14 cellular contexts compared by ENCODE assay signal in genomic region chr17:51229889-51230288, GRCh38. TPM values are rescaled to one million over a fixed set of nuclear protein-coding genes. Genes with fewer than 3 reads are reported as not detected.
A peak's percentile ranks its signal among the peaks of the same experiment; 100 is the strongest.
DNase-seq lines count a peak whose midpoint lies in the region; ATAC-seq and TF ChIP-seq lines count a peak whose summit lies in the region.
"Had no signal": no experiment of that assay in that cellular context is flagged by ENCODE, and none has a peak within 500 bp of the region (broad histone marks: within the 10 kb centered on the region; RNA-seq: fewer than 3 reads in every experiment).

No MANE protein-coding gene starts in this region.

- 0 out of 2 replicates have a peak, but pooled peaks cover 2% of the 10 kb centered on the region for H3F3A ChIP-seq in OCI-LY1 (ENCODE audit: insufficient read depth, low read length)

- no peaks in the 10 kb centered on the region for H4K20me1 ChIP-seq in OCI-LY1 (ENCODE audit: insufficient read depth, low read length)

- H3K4me1 ChIP-seq in CD8-positive, alpha-beta T cell (ENCODE audit: insufficient read depth, low read length) = no peaks in the 10 kb centered on the region
- H3K4me1 ChIP-seq in OCI-LY1 (ENCODE audit: insufficient read depth, low read length, severe bottlenecking) = peaks cover 34% of the 10 kb centered on the region
- H3K4me1 ChIP-seq: HAP-1 had no signal

- no peak overlapping the region for H3K27ac ChIP-seq in CD8-positive, alpha-beta T cell (ENCODE audit: low read depth, low read length)
- H3K27ac ChIP-seq in OCI-LY1 (ENCODE audit: low read depth, low read length, poor library complexity, severe bottlenecking) = peak overlapping the region; percentile 76

- POLR2A ChIA-PET in CD8-positive, alpha-beta T cell (lab: Charles Lee) = interaction anchor here (0.6 to 2.5 kb wide), 3 partner anchors 9 to 199 kb away, joined by 3 to 7 read pairs (median 3); no protein-coding TSS in a partner anchor

- CTCF ChIA-PET in CD8-positive, alpha-beta T cell (lab: Charles Lee) = interaction anchor here (0.7 kb wide), 1 partner anchor 8 kb away, joined by 3 read pairs; no protein-coding TSS in a partner anchor

- TF ChIP-seq CTCF in CD8-positive, alpha-beta T cell (IDR thresholded peaks at IDR 0.05) = no peak
- no peak for TF ChIP-seq CTCF in OCI-LY1 (IDR thresholded peaks at IDR 0.05; ENCODE audit: low read length)
- TF ChIP-seq CTCF in chondrocyte (IDR thresholded peaks at IDR 0.05) = no peak

- no peaks in the 10 kb centered on the region for H3K9me2 ChIP-seq in OCI-LY1 (ENCODE audit: low read depth, low read length)

- peak overlapping the region; percentile 12; the same call in 1 of the 2 replicates for H3K4me2 ChIP-seq in OCI-LY1 (ENCODE audit: low read length)

- H3K9me3 Mint-ChIP-seq in CD8-positive, alpha-beta T cell = no peaks in the 10 kb centered on the region
- H3K9me3 Mint-ChIP-seq in chondrocyte (ENCODE audit: low read depth) = no peaks in the 10 kb centered on the region
- no peaks in the 10 kb centered on the region for H3K9me3 Mint-ChIP-seq in stimulated activated memory B cell treated with anti-CD40 and anti-IgM and Interleukin-4, amounts not matched to agents 10 μg/mL and 1 μg/mL and 100 μg/mL, for 72 hours

- intact Hi-C loops in CD8-positive, alpha-beta T cell (cut with DNase I, micrococcal nuclease) = loop anchor here in 1 of 2 experiments (2.0 kb wide), 1 partner anchor 15 kb away; no protein-coding TSS in a partner anchor

- H3K79me2 ChIP-seq in OCI-LY1 (ENCODE audit: insufficient read depth, low read length) = peaks cover 42% of the 10 kb centered on the region

- no peak overlapping the region for H3K4me3 Mint-ChIP-seq in CD8-positive, alpha-beta T cell
- no peak overlapping the region for H3K4me3 Mint-ChIP-seq in chondrocyte (ENCODE audit: unreplicated experiment)
- H3K4me3 Mint-ChIP-seq in stimulated activated memory B cell treated with anti-CD40 and anti-IgM and Interleukin-4, amounts not matched to agents 10 μg/mL and 1 μg/mL and 100 μg/mL, for 72 hours = no peak overlapping the region

- no peak overlapping the region for H2AFZ ChIP-seq in OCI-LY1 (ENCODE audit: low read length)

- DNase-seq in CD8-positive, alpha-beta T cell = no peak
- no peak for DNase-seq in chondrocyte (ENCODE audit: low spot score)
- DNase-seq in activated CD8-positive, alpha-beta memory T cell treated with anti-CD3 and anti-CD28 coated beads, Interleukin-2, amount 50 U/mL, for 48 hours = no peak
- DNase-seq: DMS 273 treated with DMSO at 0.1 percent for 48 hours, GDM1, KG1, NCI-H1436, NCI-H2029, NCI-H748 treated with DMSO at 0.1 percent for 48 hours had no signal

- H3K27ac Mint-ChIP-seq in CD8-positive, alpha-beta T cell = peak overlapping the region; percentile 32
- H3K27ac Mint-ChIP-seq in chondrocyte (ENCODE audit: unreplicated experiment) = peak overlapping the region; percentile 15
- H3K27ac Mint-ChIP-seq in stimulated activated memory B cell treated with anti-CD40 and anti-IgM and Interleukin-4, amounts not matched to agents 10 μg/mL and 1 μg/mL and 100 μg/mL, for 72 hours = peak overlapping the region; percentile 15

- no peaks in the 10 kb centered on the region for H3K27me3 Mint-ChIP-seq in CD8-positive, alpha-beta T cell (ENCODE audit: low read depth)
- H3K27me3 Mint-ChIP-seq in chondrocyte (ENCODE audit: low read depth) = no peaks in the 10 kb centered on the region
- no peaks in the 10 kb centered on the region for H3K27me3 Mint-ChIP-seq in stimulated activated memory B cell treated with anti-CD40 and anti-IgM and Interleukin-4, amounts not matched to agents 10 μg/mL and 1 μg/mL and 100 μg/mL, for 72 hours

- no peak overlapping the region for H3K4me3 ChIP-seq in CD8-positive, alpha-beta T cell (ENCODE audit: low read depth, low read length)
- no peak overlapping the region for H3K4me3 ChIP-seq in OCI-LY1 (ENCODE audit: low read depth, low read length, poor library complexity, severe bottlenecking)
- H3K4me3 ChIP-seq: HAP-1 had no signal

- no peak for ATAC-seq in CD8-positive, alpha-beta T cell
- no peak for ATAC-seq in stimulated activated memory B cell treated with anti-CD40 and anti-IgM and Interleukin-4, amounts not matched to agents 10 μg/mL and 1 μg/mL and 100 μg/mL, for 72 hours
- ATAC-seq in HG03175 (IDR thresholded peaks at IDR 0.05; ENCODE audit: unreplicated experiment) (no peak), HG02759 (IDR thresholded peaks at IDR 0.05; ENCODE audit: unreplicated experiment) (no peak)

- no peaks in the 10 kb centered on the region for H3K9me3 ChIP-seq in CD8-positive, alpha-beta T cell (ENCODE audit: low read length)
- no peaks in the 10 kb centered on the region for H3K9me3 ChIP-seq in OCI-LY1 (ENCODE audit: low read length)
- H3K9me3 ChIP-seq: HAP-1 had no signal

- H3K36me3 Mint-ChIP-seq in CD8-positive, alpha-beta T cell = peaks cover 9% of the 10 kb centered on the region
- no peaks in the 10 kb centered on the region for H3K36me3 Mint-ChIP-seq in chondrocyte (ENCODE audit: low read depth)
- peaks cover 8% of the 10 kb centered on the region for H3K36me3 Mint-ChIP-seq in stimulated activated memory B cell treated with anti-CD40 and anti-IgM and Interleukin-4, amounts not matched to agents 10 μg/mL and 1 μg/mL and 100 μg/mL, for 72 hours

- peak overlapping the region; percentile 2; the same call in 1 of the 2 replicates for H3K9ac ChIP-seq in OCI-LY1 (ENCODE audit: low read length)

- no peaks in the 10 kb centered on the region for H3K36me3 ChIP-seq in CD8-positive, alpha-beta T cell (ENCODE audit: insufficient read depth, low read length)
- H3K36me3 ChIP-seq in OCI-LY1 (ENCODE audit: insufficient read depth, low read length) = no peaks in the 10 kb centered on the region
- H3K36me3 ChIP-seq: HAP-1 had no signal

- no peaks in the 10 kb centered on the region for H3K27me3 ChIP-seq in CD8-positive, alpha-beta T cell (ENCODE audit: insufficient read depth, low read length)
- no peaks in the 10 kb centered on the region for H3K27me3 ChIP-seq in OCI-LY1 (ENCODE audit: insufficient read depth, low read length)

- H3K4me1 Mint-ChIP-seq in CD8-positive, alpha-beta T cell (ENCODE audit: low read depth) = peaks cover 46% of the 10 kb centered on the region
- H3K4me1 Mint-ChIP-seq in chondrocyte (ENCODE audit: low read depth) = peaks cover 20% of the 10 kb centered on the region
- peaks cover 55% of the 10 kb centered on the region for H3K4me1 Mint-ChIP-seq in stimulated activated memory B cell treated with anti-CD40 and anti-IgM and Interleukin-4, amounts not matched to agents 10 μg/mL and 1 μg/mL and 100 μg/mL, for 72 hours

RNA-seq across cellular contexts. Expression of gene MBTD1, which starts 30.0 kb away (rescaled TPM):
- 10 to 100 TPM; 23.7 to 24.7 TPM for total RNA-seq in CD8-positive, alpha-beta T cell
- total RNA-seq in chondrocyte = 10.0 to 12.8 TPM (median 10.9 TPM) in 3 replicates

RNA-seq across cellular contexts. Expression of gene UTP18, which starts 30.5 kb away (rescaled TPM):
- 10 to 100 TPM; 53.5 to 59.8 TPM for total RNA-seq in CD8-positive, alpha-beta T cell
- 16.8 to 18.7 TPM (median 18.3 TPM) in 3 replicates for total RNA-seq in chondrocyte
